In the genomic region with DNA sequence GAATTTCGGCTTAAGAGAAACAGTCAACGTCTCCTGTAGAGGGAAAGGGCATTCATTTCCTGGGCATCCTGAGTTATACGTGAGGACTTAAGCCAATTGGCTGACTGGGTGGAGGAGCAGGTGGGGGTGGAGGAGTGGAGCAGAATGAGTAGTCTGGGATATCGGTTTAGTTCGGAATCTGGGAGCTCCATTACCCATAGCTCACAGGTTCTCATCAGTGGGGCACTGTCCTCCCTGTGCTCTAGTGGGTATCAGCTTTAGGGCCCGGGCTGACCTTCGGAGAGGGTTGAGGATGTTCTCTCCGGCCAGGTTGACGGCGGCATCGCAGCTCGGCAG, we compare ENCODE assay signal across 8 cellular contexts. TPM values are rescaled to one million over a fixed set of nuclear protein-coding genes. Genes with fewer than 3 reads are reported as not detected.
DNase-seq lines count a peak whose midpoint lies in the region; ATAC-seq, FAIRE-seq and TF ChIP-seq lines count a peak whose summit lies in the region.

No MANE protein-coding gene starts in this region.

- peak overlapping the region; percentile 86 for H2AFZ ChIP-seq in trophoblast cell (ENCODE audit: insufficient read depth, low read length, poor library complexity)

- peak overlapping the region; percentile 94 to 100 (median 98) for H3K27ac ChIP-seq in heart left ventricle
- H3K27ac ChIP-seq in esophagus muscularis mucosa (replicated peaks in 1 of 4), result peak overlapping the region; percentile 90 to 100 (median 98)
- H3K27ac ChIP-seq in trophoblast cell (ENCODE audit: low read depth, low read length), result peak overlapping the region; percentile 59

- peak overlapping the region; percentile 88 for H3K18ac ChIP-seq in trophoblast cell (ENCODE audit: low read length)

- peak overlapping the region; percentile 66 for H2BK120ac ChIP-seq in trophoblast cell (ENCODE audit: insufficient read depth, low read length, poor library complexity)

- no peaks in the 10 kb centered on the region for H3K27me3 ChIP-seq in heart left ventricle
- H3K27me3 ChIP-seq in esophagus muscularis mucosa, result no peaks in the 10 kb centered on the region
- H3K27me3 ChIP-seq in trophoblast cell (ENCODE audit: insufficient read depth, low read length), result no peaks in the 10 kb centered on the region

- peak overlapping the region; percentile 72 for H3K9ac ChIP-seq in trophoblast cell (ENCODE audit: low read length)

- WGBS in heart left ventricle, 4 donors, result 2 to 4% (median 2%) methylated on average over 10 to 12 of the region's 12 CpGs
- 2% methylated on average over 4 of the region's 12 CpGs for WGBS in esophagus muscularis mucosa
- WGBS in trophoblast cell (ENCODE audit: extremely low coverage, insufficient coverage, insufficient read length), result no CpG with 5 or more reads among the region's 12 CpGs

- peak overlapping the region; percentile 97 for H4K91ac ChIP-seq in trophoblast cell (ENCODE audit: low read depth, low read length)

- peaks cover 0 to 47% (median 40%) of the 10 kb centered on the region in 9 donors for H3K36me3 ChIP-seq in heart left ventricle
- peaks cover 26 to 45% (median 39%) of the 10 kb centered on the region in 4 donors for H3K36me3 ChIP-seq in esophagus muscularis mucosa
- peaks cover 26 to 37% of the 10 kb centered on the region in 2 experiments for H3K36me3 ChIP-seq in trophoblast cell (ENCODE audit: control insufficient read depth in 1 of 2, insufficient read depth in 2 of 2, low read length in 2 of 2)

- no peak for TF ChIP-seq EP300 in esophagus muscularis mucosa (IDR thresholded peaks at IDR 0.05)

- H3K23ac ChIP-seq in trophoblast cell (ENCODE audit: low read length), result no peak overlapping the region

- ATAC-seq in heart left ventricle (no peak), Right ventricle myocardium inferior (no peak), GM19035 (IDR thresholded peaks at IDR 0.05; ENCODE audit: unreplicated experiment) (no peak)

- H3K4me1 ChIP-seq in heart left ventricle (peaks cover 0 to 55% (median 44%) of the 10 kb centered on the region in 12 donors), esophagus muscularis mucosa (peaks cover 45 to 52% (median 46%) of the 10 kb centered on the region in 4 donors), trophoblast cell (ENCODE audit: control insufficient read depth in 1 of 2, insufficient read depth in 2 of 2, low read length in 2 of 2) (peaks cover 4 to 6% of the 10 kb centered on the region in 2 experiments)

- DNase-seq in heart left ventricle, result no peak
- no peak for DNase-seq in Right ventricle myocardium inferior (ENCODE audit: missing footprints)
- DNase-seq in RKO (ENCODE audit: low spot score), result peak; percentile 83
- DNase-seq in esophagus muscularis mucosa (ENCODE audit: extremely low spot score), result no peak
- DNase-seq in trophoblast cell, result peak in 1 of 2 donors; percentile 18
- DNase-seq in urothelium cell line (ENCODE audit: low spot score), result no peak
- no peak for DNase-seq in Ammon's horn (ENCODE audit: low spot score)

- H4K12ac ChIP-seq in trophoblast cell (ENCODE audit: low read depth, low read length), result peak overlapping the region; percentile 93

- intact Hi-C loops in heart left ventricle (cut with DNase I), result no loop called here
- intact Hi-C loops in Right ventricle myocardium inferior (cut with DNase I), result no loop called here
- intact Hi-C loops in esophagus muscularis mucosa (cut with DNase I), result loop anchor here (5.0 to 10.0 kb wide), 2 partner anchors 200 to 1137 kb away; a partner anchor contains a TSS

- H3K9me3 ChIP-seq in heart left ventricle (no peaks in the 10 kb centered on the region), esophagus muscularis mucosa (no peaks in the 10 kb centered on the region), trophoblast cell (ENCODE audit: insufficient read depth, low read depth, low read length) (no peaks in the 10 kb centered on the region)

- peak overlapping the region; percentile 93 for H3K4me2 ChIP-seq in trophoblast cell (ENCODE audit: low read length)

- FAIRE-seq in urothelium cell line (lab: Jason Lieb, UNC), result no peak

- TF ChIP-seq CTCF in heart left ventricle (IDR thresholded peaks at IDR 0.05) (no peak), esophagus muscularis mucosa (IDR thresholded peaks at IDR 0.05) (no peak)

- peak overlapping the region; percentile 78 for H3K4ac ChIP-seq in trophoblast cell (ENCODE audit: low read depth, low read length)

- H2BK12ac ChIP-seq in trophoblast cell (ENCODE audit: low read length), result no peak overlapping the region

- peak overlapping the region; percentile 98 for H4K8ac ChIP-seq in trophoblast cell (ENCODE audit: low read depth, low read length)

- no peak for TF ChIP-seq POLR2A in heart left ventricle (IDR thresholded peaks at IDR 0.05)
- no peak for TF ChIP-seq POLR2A in esophagus muscularis mucosa (IDR thresholded peaks at IDR 0.05; ENCODE audit: low read depth)

- H2BK5ac ChIP-seq in trophoblast cell (ENCODE audit: low read depth, low read length, poor library complexity), result peak overlapping the region; percentile 44

- H3K79me2 ChIP-seq in trophoblast cell (ENCODE audit: control insufficient read depth, insufficient read depth, low read length, poor library complexity), result peaks cover 6% of the 10 kb centered on the region

- H3K4me3 ChIP-seq in heart left ventricle (peak overlapping the region; percentile 24 to 89 (median 74)), esophagus muscularis mucosa (peak overlapping the region; percentile 64 to 83 (median 70)), trophoblast cell (ENCODE audit: low read depth, low read length) (peak overlapping the region; percentile 78)

- H3K79me1 ChIP-seq in trophoblast cell (ENCODE audit: low read length), result peaks cover 9% of the 10 kb centered on the region

- peak overlapping the region; percentile 85 for H2AK5ac ChIP-seq in trophoblast cell (ENCODE audit: low read length)

- H3K14ac ChIP-seq in trophoblast cell (ENCODE audit: low read length), result peak overlapping the region; percentile 85

RNA-seq across cellular contexts. Expression of a gene that starts 0.7 kb away (rescaled TPM):
- total RNA-seq in heart left ventricle, result 10 to 100 TPM; 58.6 to 74.6 (median 60.5) TPM
- polyA plus RNA-seq in heart left ventricle, result 100 to 1,000 TPM in 1 of 2 donors, 10 to 100 TPM in 1; 68.4 to 109 TPM
- 76.6 TPM for total RNA-seq in Right ventricle myocardium inferior
- 10 to 100 TPM; 23.9 to 48.6 (median 33.5) TPM for total RNA-seq in esophagus muscularis mucosa
- polyA plus RNA-seq in trophoblast cell (2013), result 25.9 and 26.1 TPM in 2 replicates

RNA-seq across cellular contexts. Expression of a gene that starts 12.1 kb away (rescaled TPM):
- total RNA-seq in heart left ventricle (10 to 100 TPM; 16.9 to 33.4 (median 20.1) TPM), Right ventricle myocardium inferior (23.3 TPM), esophagus muscularis mucosa (10 to 100 TPM; 46.5 to 75.8 (median 58.4) TPM)
- 10 to 100 TPM; 15.6 to 34.5 TPM for polyA plus RNA-seq in heart left ventricle
- 24.7 and 26.0 TPM in 2 replicates for polyA plus RNA-seq in trophoblast cell (2013)

RNA-seq across cellular contexts. Expression of a gene that starts 12.4 kb away (rescaled TPM):
- total RNA-seq in heart left ventricle (1 to 10 TPM in 5 of 9 donors, under 1 TPM in 4; 0.38 to 4.9 (median 1.0) TPM), Right ventricle myocardium inferior (1.1 TPM), esophagus muscularis mucosa (1 to 10 TPM; 1.2 to 2.2 (median 1.9) TPM)
- polyA plus RNA-seq in heart left ventricle, result under 1 TPM; 0.72 to 0.80 TPM
- 0.46 and 0.67 TPM in 2 replicates for polyA plus RNA-seq in trophoblast cell (2013)

RNA-seq across cellular contexts. Expression of a gene that starts 43.1 kb away (rescaled TPM):
- total RNA-seq in heart left ventricle (10 to 100 TPM in 1 of 9 donors, 1 to 10 TPM in 8; 3.7 to 10.0 (median 7.5) TPM), Right ventricle myocardium inferior (9.5 TPM), esophagus muscularis mucosa (10 to 100 TPM in 3 of 4 donors, 1 to 10 TPM in 1; 8.0 to 21.2 (median 13.4) TPM)
- 1 to 10 TPM; 3.6 to 6.7 TPM for polyA plus RNA-seq in heart left ventricle
- 28.6 and 29.2 TPM in 2 replicates for polyA plus RNA-seq in trophoblast cell (2013)
